ENCODE assay signal across 17 cellular contexts in genomic region chr1:77484334-77484733, GRCh38.
DNase-seq lines count a peak whose midpoint lies in the region; ATAC-seq, FAIRE-seq and TF ChIP-seq lines count a peak whose summit lies in the region.
"Had no signal": no experiment of that assay in that cellular context is flagged by ENCODE, and none has a peak within 500 bp of the region (broad histone marks: within the 10 kb centered on the region; RNA-seq: fewer than 3 reads in every experiment).

No MANE protein-coding gene starts in this region.

- H4K8ac ChIP-seq in IMR-90 (ENCODE audit: low read depth in 2 of 2, low read length in 2 of 2): no peak overlapping the region

- H3K4me2 ChIP-seq in IMR-90 (ENCODE audit: low read depth, low read length) (no peak overlapping the region), astrocyte (ENCODE audit: low read length) (no peak overlapping the region)
- H3K4me2 ChIP-seq: BLaER1 treated with 17β-estradiol and CSF1 and Interleukin-3, amounts not matched to agents 10 nM and 100 nM had no signal

- H4K20me1 ChIP-seq in IMR-90 (ENCODE audit: insufficient read depth, low read length): no peaks in the 10 kb centered on the region
- no peaks in the 10 kb centered on the region for H4K20me1 ChIP-seq in astrocyte (ENCODE audit: insufficient read depth, low read length)
- H4K20me1 ChIP-seq: BLaER1 treated with 17β-estradiol and CSF1 and Interleukin-3, amounts not matched to agents 10 nM and 100 nM had no signal

- H3K4ac ChIP-seq in IMR-90 (ENCODE audit: low read depth, low read length): no peak overlapping the region

- no peak overlapping the region for H3K27ac Mint-ChIP-seq in astrocyte (ENCODE audit: unreplicated experiment)
- no peak overlapping the region for H3K27ac Mint-ChIP-seq in stimulated activated effector memory CD8-positive, alpha-beta T cell treated with anti-CD3 and anti-CD28 coated beads, Interleukin-12 subunit alpha, Interleukin-12 subunit beta, amount 100 ng/mL, for 72 hours
- H3K27ac Mint-ChIP-seq: B cell; CD8-positive, alpha-beta T cell; H9 had no signal

- H3K27me3 ChIP-seq in IMR-90 (ENCODE audit: control insufficient read depth, insufficient read depth, low read length): no peaks in the 10 kb centered on the region
- no peaks in the 10 kb centered on the region for H3K27me3 ChIP-seq in astrocyte (ENCODE audit: insufficient read depth, low read length)
- H3K27me3 ChIP-seq in tibial artery: no peaks in the 10 kb centered on the region
- H3K27me3 ChIP-seq: BLaER1 treated with 17β-estradiol and CSF1 and Interleukin-3, amounts not matched to agents 10 nM and 100 nM had no signal

- in situ Hi-C loops in IMR-90 (cut with MboI; ENCODE audit: low sequenced_read_pairs): no loop called here

- no peak overlapping the region for H3K4me3 Mint-ChIP-seq in astrocyte (ENCODE audit: unreplicated experiment)
- H3K4me3 Mint-ChIP-seq in stimulated activated effector memory CD8-positive, alpha-beta T cell treated with anti-CD3 and anti-CD28 coated beads, Interleukin-12 subunit alpha, Interleukin-12 subunit beta, amount 100 ng/mL, for 72 hours: no peak overlapping the region
- H3K4me3 Mint-ChIP-seq: B cell; CD8-positive, alpha-beta T cell; H9 had no signal

- no peak overlapping the region for H2AFZ ChIP-seq in IMR-90 (replicated peaks; ENCODE audit: low read length, poor library complexity)
- H2AFZ ChIP-seq in astrocyte (ENCODE audit: low read depth, low read length): no peak overlapping the region

- H2BK5ac ChIP-seq in IMR-90 (ENCODE audit: low read depth, low read length, poor library complexity, severe bottlenecking): no peak overlapping the region

- CTCF ChIA-PET in IMR-90 (lab: Yijun Ruan, JAX): no interaction called here

- H3K9me3 ChIP-seq in IMR-90 (ENCODE audit: control insufficient read depth, insufficient read depth, low read length) (no peaks in the 10 kb centered on the region), astrocyte (ENCODE audit: insufficient read depth, low read depth, low read length) (no peaks in the 10 kb centered on the region), tibial artery (no peaks in the 10 kb centered on the region)
- H3K9me3 ChIP-seq: BLaER1 treated with 17β-estradiol and CSF1 and Interleukin-3, amounts not matched to agents 10 nM and 100 nM had no signal

- no peak overlapping the region for H2AK5ac ChIP-seq in IMR-90 (ENCODE audit: low read depth, low read length)

- peak; percentile 76 for FAIRE-seq in RCC 7860 (lab: Jason Lieb, UNC)
- peak; percentile 45 for FAIRE-seq in astrocyte (lab: Jason Lieb, UNC)
- FAIRE-seq: GM19239, H1 had no signal

- no CpG with 5 or more reads among the region's 1 CpG for whole genome bisulfite sequencing in IMR-90 (ENCODE audit: extremely low coverage in 2 of 2, insufficient read length in 1 of 2), 2 experiments

- no peak for TF ChIP-seq CTCF in IMR-90 (conservative IDR thresholded peaks at IDR 0.05; ENCODE audit: low read depth, low read length)
- no peak for TF ChIP-seq CTCF in astrocyte (IDR thresholded peaks at IDR 0.05; ENCODE audit: insufficient read depth, low read depth, low read length)
- TF ChIP-seq CTCF in tibial artery (IDR thresholded peaks at IDR 0.05): no peak

- H3K4me3 ChIP-seq in IMR-90 (ENCODE audit: insufficient read depth, low read depth, low read length) (no peak overlapping the region), astrocyte (ENCODE audit: insufficient read depth, low read depth, low read length) (no peak overlapping the region), tibial artery (no peak overlapping the region)
- H3K4me3 ChIP-seq: BLaER1 treated with 17β-estradiol and CSF1 and Interleukin-3, amounts not matched to agents 10 nM and 100 nM had no signal

- no peak overlapping the region for H3K18ac ChIP-seq in IMR-90 (ENCODE audit: low read depth, low read length)

- no peak overlapping the region for H3K56ac ChIP-seq in IMR-90 (ENCODE audit: extremely low read depth, insufficient read depth, low read length)

- no peak for ATAC-seq in IMR-90 (ENCODE audit: low read depth)
- peak; percentile 57 for ATAC-seq in stimulated activated effector memory CD8-positive, alpha-beta T cell treated with anti-CD3 and anti-CD28 coated beads, Interleukin-12 subunit alpha, Interleukin-12 subunit beta, amount 100 ng/mL, for 72 hours
- ATAC-seq: CD8-positive, alpha-beta T cell had no signal

- H3K9me3 Mint-ChIP-seq in astrocyte (ENCODE audit: unreplicated experiment): no peaks in the 10 kb centered on the region
- H3K9me3 Mint-ChIP-seq in stimulated activated effector memory CD8-positive, alpha-beta T cell treated with anti-CD3 and anti-CD28 coated beads, Interleukin-12 subunit alpha, Interleukin-12 subunit beta, amount 100 ng/mL, for 72 hours: no peaks in the 10 kb centered on the region
- H3K9me3 Mint-ChIP-seq: CD8-positive, alpha-beta T cell; H9 had no signal

- no peaks in the 10 kb centered on the region for H3K4me1 Mint-ChIP-seq in astrocyte (ENCODE audit: low read depth, unreplicated experiment)
- no peaks in the 10 kb centered on the region for H3K4me1 Mint-ChIP-seq in stimulated activated effector memory CD8-positive, alpha-beta T cell treated with anti-CD3 and anti-CD28 coated beads, Interleukin-12 subunit alpha, Interleukin-12 subunit beta, amount 100 ng/mL, for 72 hours
- H3K4me1 Mint-ChIP-seq: B cell, H9 had no signal

- no peaks in the 10 kb centered on the region for H3K79me2 ChIP-seq in astrocyte (ENCODE audit: insufficient read depth, low read length)

- DNase-seq in IMR-90: no peak
- peak; percentile 18 for DNase-seq in RCC 7860 (ENCODE audit: low spot score)
- DNase-seq in astrocyte (ENCODE audit: low read depth): no peak
- no peak for DNase-seq in stimulated activated effector memory CD8-positive, alpha-beta T cell treated with anti-CD3 and anti-CD28 coated beads, Interleukin-12 subunit alpha, Interleukin-12 subunit beta, amount 100 ng/mL, for 72 hours (ENCODE audit: low spot score in 2 of 2)
- no peak for DNase-seq in activated CD8-positive, alpha-beta memory T cell treated with anti-CD3 and anti-CD28 coated beads, Interleukin-2, amount 50 U/mL, for 4 hours
- no peak for DNase-seq in activated T-cell treated with anti-CD3 and anti-CD28 coated beads, Interleukin-2, amount 50 U/mL, for 48 hours
- no peak for DNase-seq in tibial artery
- DNase-seq: 8988T; Calu3; CD8-positive, alpha-beta T cell; DMS79 treated with DMSO at 0.1 percent for 48 hours; GF-D8; H9 had no signal

- no peak overlapping the region for H2BK15ac ChIP-seq in IMR-90 (ENCODE audit: low read depth, low read length)

- H2BK20ac ChIP-seq in IMR-90 (ENCODE audit: low read depth, low read length): no peak overlapping the region

- no peaks in the 10 kb centered on the region for H3K4me1 ChIP-seq in IMR-90 (ENCODE audit: control insufficient read depth, insufficient read depth, low read length)
- no peaks in the 10 kb centered on the region for H3K4me1 ChIP-seq in astrocyte (ENCODE audit: insufficient read depth, low read length)
- H3K4me1 ChIP-seq in tibial artery: no peaks in the 10 kb centered on the region
- H3K4me1 ChIP-seq: BLaER1 treated with 17β-estradiol and CSF1 and Interleukin-3, amounts not matched to agents 10 nM and 100 nM had no signal

- H3K23ac ChIP-seq in IMR-90 (ENCODE audit: low read depth, low read length): no peak overlapping the region

- no TSS peak for BruUV-seq in IMR-90 (replicated peaks; lab: Mats Ljungman, UMichigan)

- H3K9ac ChIP-seq in IMR-90 (ENCODE audit: low read depth, low read length): no peak overlapping the region
- H3K9ac ChIP-seq in astrocyte (ENCODE audit: low read length): no peak overlapping the region
- H3K9ac ChIP-seq: BLaER1 treated with 17β-estradiol and CSF1 and Interleukin-3, amounts not matched to agents 10 nM and 100 nM had no signal

- no peaks in the 10 kb centered on the region for H3K79me1 ChIP-seq in IMR-90 (ENCODE audit: low read depth in 1 of 2, low read length in 2 of 2)

- H2AK9ac ChIP-seq in IMR-90 (replicated peaks; ENCODE audit: low read depth, low read length, poor library complexity): no peak overlapping the region

- H3K27me3 Mint-ChIP-seq in astrocyte (ENCODE audit: low read depth, unreplicated experiment): no peaks in the 10 kb centered on the region

- peaks cover 7% of the 10 kb centered on the region; the same call in 1 of the 2 replicates for H3K9me1 ChIP-seq in IMR-90 (ENCODE audit: insufficient read depth, low read length)

- no peak for TF ChIP-seq POLR2A in IMR-90 (IDR thresholded peaks at IDR 0.05; ENCODE audit: low read depth, low read length)

- no peak overlapping the region for H2BK120ac ChIP-seq in IMR-90 (ENCODE audit: low read depth, low read length)

- H4K5ac ChIP-seq in IMR-90 (ENCODE audit: low read depth, low read length): no peak overlapping the region

- H4K91ac ChIP-seq in IMR-90 (ENCODE audit: insufficient read depth, low read depth, low read length): no peak overlapping the region

- no peak for TF ChIP-seq RAD21 in IMR-90 (IDR thresholded peaks at IDR 0.05; ENCODE audit: low read length)

- 0 out of 2 replicates have a peak overlapping the region, but pooled peaks have one; percentile 5 for H3K14ac ChIP-seq in IMR-90 (replicated peaks; ENCODE audit: low read depth, low read length)

- intact Hi-C loops in IMR-90 (cut with micrococcal nuclease): no loop called here
- intact Hi-C loops in tibial artery (cut with DNase I; ENCODE audit: low total_unique reads): loop anchor here (1.0 kb wide), 1 partner anchor 20 kb away; no protein-coding TSS in a partner anchor

- H3K27ac ChIP-seq in IMR-90 (ENCODE audit: insufficient read depth, low read length) (no peak overlapping the region), astrocyte (ENCODE audit: low read depth, low read length) (no peak overlapping the region), tibial artery (no peak overlapping the region)
- H3K27ac ChIP-seq: BLaER1 treated with 17β-estradiol and CSF1 and Interleukin-3, amounts not matched to agents 10 nM and 100 nM had no signal

- no peaks in the 10 kb centered on the region for H3K36me3 Mint-ChIP-seq in astrocyte (ENCODE audit: low read depth, unreplicated experiment)
- no peaks in the 10 kb centered on the region for H3K36me3 Mint-ChIP-seq in stimulated activated effector memory CD8-positive, alpha-beta T cell treated with anti-CD3 and anti-CD28 coated beads, Interleukin-12 subunit alpha, Interleukin-12 subunit beta, amount 100 ng/mL, for 72 hours

- POLR2A ChIA-PET in IMR-90 (lab: Charles Lee; ENCODE audit: unreplicated experiment): no interaction called here

- dilution Hi-C loops in IMR-90 (cut with HindIII; ENCODE audit: low sequenced_read_pairs, unreplicated experiment): no loop called here

- H3K36me3 ChIP-seq in IMR-90 (ENCODE audit: control insufficient read depth, insufficient read depth, low read length) (no peaks in the 10 kb centered on the region), astrocyte (ENCODE audit: insufficient read depth, low read length) (no peaks in the 10 kb centered on the region), tibial artery (no peaks in the 10 kb centered on the region)
- H3K36me3 ChIP-seq: BLaER1 treated with 17β-estradiol and CSF1 and Interleukin-3, amounts not matched to agents 10 nM and 100 nM had no signal

TF ChIP-seq in IMR-90, 13 proteins besides CTCF, POLR2A, EP300 and RAD21 (continues in another document):
- TF ChIP-seq RFX5 (IDR thresholded peaks at IDR 0.05; ENCODE audit: low read depth, low read length) (no peak), MAZ (IDR thresholded peaks at IDR 0.05; ENCODE audit: borderline replicate concordance, low read depth, low read length) (no peak), RCOR1 (IDR thresholded peaks at IDR 0.05; ENCODE audit: insufficient replicate concordance, low read length) (no peak)
